ENCODE assay signal across 8 cellular contexts in genomic region chr7:143345428-143345900, GRCh38. TPM values are rescaled to one million over a fixed set of nuclear protein-coding genes. Genes with fewer than 3 reads are reported as not detected.
DNase-seq lines count a peak whose midpoint lies in the region; ATAC-seq lines count a peak whose summit lies in the region.

No MANE protein-coding gene starts in this region.

- WGBS in trophoblast cell (ENCODE audit: extremely low coverage, insufficient coverage, insufficient read length): no CpG with 5 or more reads among the region's 35 CpGs
- WGBS in aorta, 2 donors: 9 to 10% methylated on average over 34 to 35 of the region's 35 CpGs

- H3K4ac ChIP-seq in trophoblast cell (ENCODE audit: low read depth, low read length): no peak overlapping the region

- ATAC-seq in GM21381 (IDR thresholded peaks at IDR 0.05; ENCODE audit: unreplicated experiment): peak; percentile 88
- peak; percentile 66 for ATAC-seq in aorta (ENCODE audit: low FRiP score)

- peaks cover 2% of the 10 kb centered on the region for H3K79me1 ChIP-seq in trophoblast cell (ENCODE audit: low read length)

- no peaks in the 10 kb centered on the region for H3K9me3 ChIP-seq in trophoblast cell (ENCODE audit: insufficient read depth, low read depth, low read length)
- H3K9me3 ChIP-seq in aorta (ENCODE audit: control insufficient read depth, low read length): no peaks in the 10 kb centered on the region

- H3K36me3 Mint-ChIP-seq in activated T-cell treated with anti-CD3 and anti-CD28 coated beads, Interleukin-2, amount 50 U/mL, for 24 hours (ENCODE audit: low read depth): no peaks in the 10 kb centered on the region

- H3K23ac ChIP-seq in trophoblast cell (ENCODE audit: low read length): no peak overlapping the region

- peak overlapping the region; percentile 11 for H3K27ac Mint-ChIP-seq in activated T-cell treated with anti-CD3 and anti-CD28 coated beads, Interleukin-2, amount 50 U/mL, for 24 hours

- H3K27me3 ChIP-seq in trophoblast cell (ENCODE audit: insufficient read depth, low read length): no peaks in the 10 kb centered on the region
- H3K27me3 ChIP-seq in aorta (ENCODE audit: control insufficient read depth in 1 of 2, insufficient read depth in 2 of 2, low read length in 1 of 2): no peaks in the 10 kb centered on the region

- H3K4me1 Mint-ChIP-seq in activated T-cell treated with anti-CD3 and anti-CD28 coated beads, Interleukin-2, amount 50 U/mL, for 24 hours (ENCODE audit: low read depth): peaks cover 9% of the 10 kb centered on the region

- H3K79me2 ChIP-seq in trophoblast cell (ENCODE audit: control insufficient read depth, insufficient read depth, low read length, poor library complexity): no peaks in the 10 kb centered on the region

- peaks cover 7% of the 10 kb centered on the region for H3K27me3 Mint-ChIP-seq in activated T-cell treated with anti-CD3 and anti-CD28 coated beads, Interleukin-2, amount 50 U/mL, for 24 hours

- H4K8ac ChIP-seq in trophoblast cell (ENCODE audit: low read depth, low read length): peak overlapping the region; percentile 84

- no peak overlapping the region for H3K14ac ChIP-seq in trophoblast cell (ENCODE audit: low read length)

- H3K36me3 ChIP-seq in trophoblast cell (ENCODE audit: control insufficient read depth in 1 of 2, insufficient read depth in 2 of 2, low read length in 2 of 2): no peaks in the 10 kb centered on the region
- no peaks in the 10 kb centered on the region for H3K36me3 ChIP-seq in aorta (ENCODE audit: control insufficient read depth in 1 of 2, insufficient read depth in 2 of 2, low read length in 1 of 2)

- peak overlapping the region; percentile 70 for H3K4me3 Mint-ChIP-seq in activated T-cell treated with anti-CD3 and anti-CD28 coated beads, Interleukin-2, amount 50 U/mL, for 24 hours

- no peak overlapping the region for H3K9ac ChIP-seq in trophoblast cell (ENCODE audit: low read length)

- no peak overlapping the region for H2AK5ac ChIP-seq in trophoblast cell (ENCODE audit: low read length)

- H3K27ac ChIP-seq in trophoblast cell (ENCODE audit: low read depth, low read length) (no peak overlapping the region), aorta (ENCODE audit: low read depth in 1 of 2, low read length in 2 of 2) (no peak overlapping the region)

- no peak overlapping the region for H3K4me3 ChIP-seq in trophoblast cell (ENCODE audit: low read depth, low read length)
- H3K4me3 ChIP-seq in aorta (ENCODE audit: low read length in 2 of 2): no peak overlapping the region

- no peak overlapping the region for H2BK5ac ChIP-seq in trophoblast cell (ENCODE audit: low read depth, low read length, poor library complexity)

- H2AFZ ChIP-seq in trophoblast cell (ENCODE audit: insufficient read depth, low read length, poor library complexity): peak overlapping the region; percentile 65

- H3K18ac ChIP-seq in trophoblast cell (ENCODE audit: low read length): no peak overlapping the region

- intact Hi-C loops in aorta (cut with DNase I): no loop called here

- peak overlapping the region; percentile 68 for H4K12ac ChIP-seq in trophoblast cell (ENCODE audit: low read depth, low read length)

- DNase-seq in AG20443 (ENCODE audit: low spot score): peak; percentile 61
- peak; percentile 35 for DNase-seq in NCI-H2227 treated with DMSO at 0.1 percent for 48 hours (lab: John Stamatoyannopoulos, UW)
- peak; percentile 76 for DNase-seq in activated T-cell treated with anti-CD3 and anti-CD28 coated beads, Interleukin-2, amount 50 U/mL, for 24 hours
- peak; percentile 6 for DNase-seq in fibroblast of the conjunctiva (ENCODE audit: low read depth)
- DNase-seq in trophoblast cell: peak; percentile 18 to 49
- DNase-seq in aorta: peak in 1 of 2 donors; percentile 81
- no peak for DNase-seq in GM19238 (ENCODE audit: insufficient read length, low spot score)

- peak overlapping the region; percentile 44 for H2BK12ac ChIP-seq in trophoblast cell (ENCODE audit: low read length)

- no peak overlapping the region for H4K91ac ChIP-seq in trophoblast cell (ENCODE audit: low read depth, low read length)

- H3K9me3 Mint-ChIP-seq in activated T-cell treated with anti-CD3 and anti-CD28 coated beads, Interleukin-2, amount 50 U/mL, for 24 hours: no peaks in the 10 kb centered on the region

- H3K4me1 ChIP-seq in trophoblast cell (ENCODE audit: control insufficient read depth in 1 of 2, insufficient read depth in 2 of 2, low read length in 2 of 2) (no peaks in the 10 kb centered on the region), aorta (ENCODE audit: control insufficient read depth in 1 of 2, insufficient read depth in 2 of 2, low read length in 2 of 2) (no peaks in the 10 kb centered on the region)

- peak overlapping the region; percentile 18 for H2BK120ac ChIP-seq in trophoblast cell (ENCODE audit: insufficient read depth, low read length, poor library complexity)

- H3K4me2 ChIP-seq in trophoblast cell (ENCODE audit: low read length): peak overlapping the region; percentile 66

RNA-seq across cellular contexts. Expression of gene FAM131B, which starts 17.0 kb away (rescaled TPM):
- polyA plus RNA-seq in trophoblast cell (2013): 0.22 and 0.28 TPM in 2 replicates
- 1 to 10 TPM; 2.8 to 3.8 TPM for total RNA-seq in aorta
- 1 to 10 TPM in 1 of 2 donors, under 1 TPM in 1; 0.41 to 1.0 TPM for polyA plus RNA-seq in aorta

RNA-seq across cellular contexts. Expression of gene CLCN1, which starts 29.6 kb away (rescaled TPM):
- polyA plus RNA-seq in trophoblast cell (2013): 0.03 TPM in 2 replicates
- not detected for total RNA-seq in aorta
- polyA plus RNA-seq in aorta: not detected

RNA-seq across cellular contexts. Expression of gene ZYX, which starts 35.7 kb away (rescaled TPM):
- 275 TPM in 2 replicates for polyA plus RNA-seq in trophoblast cell (2013)
- 100 to 1,000 TPM; 307 to 499 TPM for total RNA-seq in aorta
- 100 to 1,000 TPM; 131 to 305 TPM for polyA plus RNA-seq in aorta

RNA-seq across cellular contexts. Expression of gene CASP2, which starts 57.3 kb away (rescaled TPM):
- polyA plus RNA-seq in trophoblast cell (2013): 23.1 and 23.8 TPM in 2 replicates
- 10 to 100 TPM; 21.7 to 23.9 TPM for total RNA-seq in aorta
- polyA plus RNA-seq in aorta: 1 to 10 TPM; 2.6 to 5.9 TPM
